ENCODE assay signal across 22 cellular contexts in genomic region chr17:28545787-28546415, GRCh38. TPM values are rescaled to one million over a fixed set of nuclear protein-coding genes. Genes with fewer than 3 reads are reported as not detected.
A peak's percentile ranks its signal among the peaks of the same experiment; 100 is the strongest.
DNase-seq lines count a peak whose midpoint lies in the region; ATAC-seq and TF ChIP-seq lines count a peak whose summit lies in the region.
"Had no signal": no experiment of that assay in that cellular context is flagged by ENCODE, and none has a peak within 500 bp of the region (broad histone marks: within the 10 kb centered on the region; RNA-seq: fewer than 3 reads in every experiment).

No MANE protein-coding gene starts in this region.

- H3K27ac ChIP-seq in osteoblast (ENCODE audit: low read depth, low read length), result no peak overlapping the region
- H3K27ac ChIP-seq: C4-2B, right atrium auricular region had no signal

- H3K36me3 Mint-ChIP-seq in activated CD4-positive, alpha-beta T cell treated with anti-CD3 and anti-CD28 coated beads for 36 hours (ENCODE audit: low read depth), result peaks cover 6% of the 10 kb centered on the region
- no peaks in the 10 kb centered on the region; the same call in 1 of the 2 replicates for H3K36me3 Mint-ChIP-seq in HFFc6 (ENCODE audit: low read depth)
- H3K36me3 Mint-ChIP-seq in chondrocyte (ENCODE audit: low read depth), result peaks cover 2% of the 10 kb centered on the region
- H3K36me3 Mint-ChIP-seq in mesothelial cell of epicardium, result peaks cover 2% of the 10 kb centered on the region

- peaks cover 9% of the 10 kb centered on the region for H3K79me2 ChIP-seq in osteoblast (ENCODE audit: insufficient read depth, low read length)

- no peak overlapping the region for H3K4me2 ChIP-seq in osteoblast (ENCODE audit: insufficient read depth, low read length)

- no peaks in the 10 kb centered on the region for H3K9me3 Mint-ChIP-seq in activated CD4-positive, alpha-beta T cell treated with anti-CD3 and anti-CD28 coated beads for 36 hours (ENCODE audit: low read depth)
- no peaks in the 10 kb centered on the region for H3K9me3 Mint-ChIP-seq in HFFc6
- no peaks in the 10 kb centered on the region for H3K9me3 Mint-ChIP-seq in chondrocyte (ENCODE audit: low read depth)
- H3K9me3 Mint-ChIP-seq in mesothelial cell of epicardium, result no peaks in the 10 kb centered on the region

- peak overlapping the region; percentile 6 for H3K27ac Mint-ChIP-seq in activated CD4-positive, alpha-beta T cell treated with anti-CD3 and anti-CD28 coated beads for 36 hours
- H3K27ac Mint-ChIP-seq in HFFc6 (peak overlapping the region; percentile 27; the same call in 1 of the 2 replicates), chondrocyte (ENCODE audit: unreplicated experiment) (no peak overlapping the region), mesothelial cell of epicardium (no peak overlapping the region)

- intact Hi-C loops in activated CD4-positive, alpha-beta T cell treated with anti-CD3 and anti-CD28 coated beads for 36 hours (cut with DNase I, micrococcal nuclease), result no loop called here

- CTCF ChIA-PET in activated CD4-positive, alpha-beta T cell treated with anti-CD3 and anti-CD28 coated beads for 36 hours (lab: Charles Lee), result interaction anchor here (0.6 to 0.7 kb wide), 2 partner anchors 9 to 61 kb away, joined by 3 to 4 read pairs; no protein-coding TSS in a partner anchor

- peaks cover 11% of the 10 kb centered on the region for H3K36me3 ChIP-seq in osteoblast (ENCODE audit: insufficient read depth, low read length)

- H2AFZ ChIP-seq in osteoblast (ENCODE audit: low read length), result no peak overlapping the region

- no peak for ATAC-seq in activated CD4-positive, alpha-beta T cell treated with anti-CD3 and anti-CD28 coated beads for 36 hours
- no peak for ATAC-seq in HG03045 (IDR thresholded peaks at IDR 0.05; ENCODE audit: unreplicated experiment)
- ATAC-seq: left lobe of liver, mucosa of descending colon, SK-N-SH treated with all-trans-retinoic acid at 6 μM for 48 hours had no signal

- H3K27me3 ChIP-seq in osteoblast (ENCODE audit: insufficient read depth, low read length), result no peaks in the 10 kb centered on the region
- H3K27me3 ChIP-seq: right atrium auricular region had no signal

- peaks cover 29% of the 10 kb centered on the region for H4K20me1 ChIP-seq in osteoblast (ENCODE audit: insufficient read depth, low read length)

- no peaks in the 10 kb centered on the region for H3K27me3 Mint-ChIP-seq in activated CD4-positive, alpha-beta T cell treated with anti-CD3 and anti-CD28 coated beads for 36 hours
- H3K27me3 Mint-ChIP-seq in HFFc6 (ENCODE audit: insufficient read depth), result peaks cover 1% of the 10 kb centered on the region; the same call in 1 of the 2 replicates
- no peaks in the 10 kb centered on the region for H3K27me3 Mint-ChIP-seq in chondrocyte (ENCODE audit: low read depth)
- no peaks in the 10 kb centered on the region for H3K27me3 Mint-ChIP-seq in mesothelial cell of epicardium (ENCODE audit: low read depth)

- no peak for TF ChIP-seq CTCF in HFFc6 (IDR thresholded peaks at IDR 0.05)
- no peak for TF ChIP-seq CTCF in chondrocyte (IDR thresholded peaks at IDR 0.05)
- no peak for TF ChIP-seq CTCF in osteoblast (IDR thresholded peaks at IDR 0.05; ENCODE audit: extremely low read depth, low read depth, low read length)
- no peak for TF ChIP-seq CTCF in mesothelial cell of epicardium (IDR thresholded peaks at IDR 0.05; ENCODE audit: unreplicated experiment)

- no peaks in the 10 kb centered on the region for H3K4me1 ChIP-seq in osteoblast (ENCODE audit: insufficient read depth, low read length)

- H3K4me3 Mint-ChIP-seq in activated CD4-positive, alpha-beta T cell treated with anti-CD3 and anti-CD28 coated beads for 36 hours, result no peak overlapping the region
- no peak overlapping the region for H3K4me3 Mint-ChIP-seq in HFFc6
- no peak overlapping the region for H3K4me3 Mint-ChIP-seq in chondrocyte (ENCODE audit: unreplicated experiment)
- H3K4me3 Mint-ChIP-seq in mesothelial cell of epicardium, result no peak overlapping the region

- no peak for DNase-seq in activated CD4-positive, alpha-beta T cell treated with anti-CD3 and anti-CD28 coated beads for 36 hours
- DNase-seq in activated CD4-positive, alpha-beta T cell treated with anti-CD3 and anti-CD28 coated beads, Interleukin-2, amount 50 U/mL, for 48 hours, result no peak
- DNase-seq in HFFc6 (no peak), chondrocyte (ENCODE audit: low spot score) (peak; percentile 64), osteoblast (ENCODE audit: insufficient read length, low spot score, missing footprints) (peak; percentile 68), mesothelial cell of epicardium (ENCODE audit: low spot score in 2 of 2, unreplicated experiment in 2 of 2) (no peak), NOMO-1 treated with DMSO at 0.1 percent for 48 hours (lab: John Stamatoyannopoulos, UW; ENCODE audit: unreplicated experiment) (no peak)
- DNase-seq: activated CD4-positive, CD25-positive, alpha-beta regulatory T cell treated with anti-CD3 and anti-CD28 coated beads, Interleukin-2, amount 50 U/mL, for 72 hours; DMS 273 treated with DMSO at 0.1 percent for 48 hours; GF-D8; head of caudate nucleus; KBM-7; occipital lobe; T1000 had no signal

- POLR2A ChIA-PET in activated CD4-positive, alpha-beta T cell treated with anti-CD3 and anti-CD28 coated beads for 36 hours (lab: Charles Lee), result interaction anchor here (0.7 kb wide), 1 partner anchor 160 kb away, joined by 4 read pairs; no protein-coding TSS in a partner anchor

- H3K4me3 ChIP-seq in osteoblast (ENCODE audit: insufficient read depth, low read length), result no peak overlapping the region
- H3K4me3 ChIP-seq: mucosa of descending colon, right atrium auricular region had no signal

- no peaks in the 10 kb centered on the region for H3K9me3 ChIP-seq in osteoblast (ENCODE audit: low read depth, low read length)
- H3K9me3 ChIP-seq: mucosa of descending colon, right atrium auricular region had no signal

- H3K4me1 Mint-ChIP-seq in activated CD4-positive, alpha-beta T cell treated with anti-CD3 and anti-CD28 coated beads for 36 hours, result peaks cover 35% of the 10 kb centered on the region
- H3K4me1 Mint-ChIP-seq in HFFc6 (ENCODE audit: low read depth) (peaks cover 27% of the 10 kb centered on the region), chondrocyte (ENCODE audit: low read depth) (peaks cover 11% of the 10 kb centered on the region), mesothelial cell of epicardium (peaks cover 14% of the 10 kb centered on the region)

RNA-seq across cellular contexts. Expression of gene UNC119, which starts 6.5 kb away (rescaled TPM):
- total RNA-seq in activated CD4-positive, alpha-beta T cell treated with anti-CD3 and anti-CD28 coated beads for 36 hours, result 10 to 100 TPM; 35.9 to 48.7 TPM
- 10 to 100 TPM; 28.3 to 36.9 (median 30.1) TPM for total RNA-seq in HFFc6 (2021; fragmentation: NEBNext Ultra II Directional; extraction: Animal tissue kit (Norgen Biotek cat#: 25700))
- total RNA-seq in chondrocyte (19.8 to 24.9 TPM (median 24.1 TPM) in 3 replicates), osteoblast (23.2 and 25.0 TPM in 2 replicates), mesothelial cell of epicardium (61.0 to 66.2 TPM (median 61.2 TPM) in 3 replicates)

RNA-seq across cellular contexts. Expression of gene PIGS, which starts 25.4 kb away (rescaled TPM):
- 10 to 100 TPM; 38.7 to 41.4 TPM for total RNA-seq in activated CD4-positive, alpha-beta T cell treated with anti-CD3 and anti-CD28 coated beads for 36 hours
- 10 to 100 TPM; 69.5 to 94.7 (median 78.0) TPM for total RNA-seq in HFFc6 (2021; fragmentation: NEBNext Ultra II Directional; extraction: Animal tissue kit (Norgen Biotek cat#: 25700))
- total RNA-seq in chondrocyte (56.5 to 65.7 TPM (median 62.9 TPM) in 3 replicates), osteoblast (49.9 and 54.5 TPM in 2 replicates), mesothelial cell of epicardium (75.2 to 80.7 TPM (median 78.7 TPM) in 3 replicates)

RNA-seq across cellular contexts. Expression of gene ALDOC, which starts 30.8 kb away (rescaled TPM):
- total RNA-seq in activated CD4-positive, alpha-beta T cell treated with anti-CD3 and anti-CD28 coated beads for 36 hours, result 100 to 1,000 TPM; 131 to 133 TPM
- total RNA-seq in HFFc6 (2021; fragmentation: NEBNext Ultra II Directional; extraction: Animal tissue kit (Norgen Biotek cat#: 25700)), result 10 to 100 TPM in 5 of 6 experiments, 1 to 10 TPM in 1; 8.6 to 14.7 (median 10.3) TPM
- total RNA-seq in chondrocyte, result 3.9 to 9.5 TPM (median 8.0 TPM) in 3 replicates
- 9.4 and 17.0 TPM in 2 replicates for total RNA-seq in osteoblast
- 22.6 to 24.6 TPM (median 22.6 TPM) in 3 replicates for total RNA-seq in mesothelial cell of epicardium

RNA-seq across cellular contexts. Expression of gene FOXN1, which starts 39.8 kb away (rescaled TPM):
- total RNA-seq in activated CD4-positive, alpha-beta T cell treated with anti-CD3 and anti-CD28 coated beads for 36 hours, result not detected
- not detected for total RNA-seq in HFFc6 (2021; fragmentation: NEBNext Ultra II Directional; extraction: Animal tissue kit (Norgen Biotek cat#: 25700))
- total RNA-seq in chondrocyte (not detected in 3 replicates), osteoblast (not detected in 2 replicates), mesothelial cell of epicardium (0.34 to 0.42 TPM (median 0.34 TPM) in 3 replicates)
- total RNA-seq: endothelial cell of umbilical vein, left lobe of liver, occipital lobe, right atrium auricular region, subcutaneous adipose tissue had no signal

RNA-seq across cellular contexts. Expression of gene SPAG5, which starts 52.9 kb away (rescaled TPM):
- total RNA-seq in activated CD4-positive, alpha-beta T cell treated with anti-CD3 and anti-CD28 coated beads for 36 hours, result 100 to 1,000 TPM; 142 to 165 TPM
- 10 to 100 TPM; 29.2 to 73.3 (median 69.4) TPM for total RNA-seq in HFFc6 (2021; fragmentation: NEBNext Ultra II Directional; extraction: Animal tissue kit (Norgen Biotek cat#: 25700))
- total RNA-seq in chondrocyte (10.3 to 20.3 TPM (median 12.9 TPM) in 3 replicates), osteoblast (4.3 and 6.2 TPM in 2 replicates), mesothelial cell of epicardium (32.1 to 45.2 TPM (median 42.0 TPM) in 3 replicates)

Comparison
In these comparisons a context has a peak if more than half of its experiments do, and no peak if none do; other contexts are left out.
1. DNase-seq: peak in chondrocyte (single experiment) and osteoblast (single experiment); none in activated CD4-positive, alpha-beta T cell treated with anti-CD3 and anti-CD28 coated beads for 36 hours (single experiment), activated CD4-positive, alpha-beta T cell treated with anti-CD3 and anti-CD28 coated beads, Interleukin-2, amount 50 U/mL, for 48 hours (0 of 2), HFFc6 (single experiment), mesothelial cell of epicardium (0 of 2) and NOMO-1 treated with DMSO at 0.1 percent for 48 hours (single experiment).
2. H3K27ac Mint-ChIP-seq: peak in activated CD4-positive, alpha-beta T cell treated with anti-CD3 and anti-CD28 coated beads for 36 hours (single experiment) and HFFc6 (single experiment); none in chondrocyte (single experiment) and mesothelial cell of epicardium (single experiment).